In the genomic region with DNA sequence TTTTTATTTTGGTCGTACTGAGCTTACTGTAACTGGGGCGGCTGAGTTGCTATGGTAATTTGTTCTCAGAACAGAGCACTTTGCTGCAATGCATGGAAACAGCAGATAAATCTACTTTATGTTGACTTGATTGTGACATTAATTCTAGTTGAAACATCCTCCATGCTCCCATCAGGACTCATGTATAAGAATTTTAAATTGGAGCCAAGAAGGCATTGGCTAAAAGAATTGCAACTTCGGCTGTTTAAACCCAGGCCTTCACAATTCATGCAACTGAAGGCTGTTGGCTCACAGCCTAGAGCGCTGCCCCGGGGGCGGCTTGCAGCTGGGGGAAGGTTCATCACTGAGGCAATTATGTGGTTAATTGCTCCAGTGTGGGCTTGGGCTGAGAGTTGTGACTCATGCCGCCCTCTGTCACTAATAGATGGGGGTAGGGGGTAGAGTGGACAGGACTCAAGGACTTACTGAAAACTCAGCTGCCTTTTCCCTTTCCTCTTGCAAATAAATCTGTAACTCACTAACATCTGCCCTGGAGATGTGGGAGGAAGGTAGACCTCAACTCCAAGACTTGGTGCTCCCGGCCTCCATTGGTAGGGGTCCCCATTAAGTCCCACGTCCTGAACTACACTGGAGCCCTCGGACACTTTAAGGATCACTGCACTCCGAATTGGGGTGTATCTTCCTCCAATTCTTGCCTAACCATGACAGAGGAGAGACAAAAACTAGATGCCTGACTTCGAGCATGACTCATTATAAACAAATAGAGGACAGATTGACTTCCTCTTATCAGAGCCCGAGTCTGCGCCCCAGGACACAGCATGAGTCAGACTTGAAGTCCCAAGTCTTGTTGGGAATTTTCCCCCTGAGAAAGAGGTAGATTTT, we compare ENCODE assay signal across 1 cellular context.
TF ChIP-seq lines count a peak whose summit lies in the region.

No MANE protein-coding gene starts in this region.

TF ChIP-seq in HepG2, 621 proteins besides CTCF, POLR2A, EP300 and RAD21 (continued from another document and continues in another):
- TF ChIP-seq ZUFSP (CRISPR knock-in tag; IDR thresholded peaks at IDR 0.05; ENCODE audit: borderline replicate concordance) (no peak), IRF1 (CRISPR knock-in tag; IDR thresholded peaks at IDR 0.05; ENCODE audit: low read depth) (no peak), ZNF619 (CRISPR knock-in tag; IDR thresholded peaks at IDR 0.05) (no peak), TBX2 (CRISPR knock-in tag; IDR thresholded peaks at IDR 0.05; ENCODE audit: borderline replicate concordance) (peak; percentile 89), SMC3 (IDR thresholded peaks at IDR 0.05; ENCODE audit: low read length) (no peak), GFI1 (CRISPR knock-in tag; IDR thresholded peaks at IDR 0.05; ENCODE audit: borderline replicate concordance) (peak; percentile 88; the same call in 1 of the 2 replicates), HHEX (CRISPR knock-in tag; IDR thresholded peaks at IDR 0.05) (no peak), IKZF1 (IDR thresholded peaks at IDR 0.05) (no peak), PHB2 (IDR thresholded peaks at IDR 0.05; ENCODE audit: partially characterized antibody) (no peak), ZBTB20 (CRISPR knock-in tag; IDR thresholded peaks at IDR 0.05; ENCODE audit: borderline replicate concordance, low read depth) (no peak), ZFP41 (CRISPR knock-in tag; IDR thresholded peaks at IDR 0.05; ENCODE audit: borderline replicate concordance) (no peak), PHF5A (CRISPR knock-in tag; IDR thresholded peaks at IDR 0.05; ENCODE audit: low read depth, unreplicated experiment) (no peak), ZNF446 (CRISPR knock-in tag; IDR thresholded peaks at IDR 0.05) (no peak), ZKSCAN1 (IDR thresholded peaks at IDR 0.05; ENCODE audit: low read length) (no peak), PRPF4 (IDR thresholded peaks at IDR 0.05; ENCODE audit: low read depth, low read length, poor library complexity, severe bottlenecking) (no peak), HNRNPLL (IDR thresholded peaks at IDR 0.05; ENCODE audit: low read depth, low read length, poor library complexity, severe bottlenecking) (no peak), GATAD2A (CRISPR knock-in tag; IDR thresholded peaks at IDR 0.05) (peak; percentile 77), ZNF564 (CRISPR knock-in tag; IDR thresholded peaks at IDR 0.05) (no peak), ELF1 (CRISPR knock-in tag; IDR thresholded peaks at IDR 0.05) (no peak), NPAS2 (CRISPR knock-in tag; IDR thresholded peaks at IDR 0.05; ENCODE audit: borderline replicate concordance) (no peak), MATR3 (CRISPR knock-in tag; IDR thresholded peaks at IDR 0.05) (no peak), KIAA2018 (CRISPR knock-in tag; IDR thresholded peaks at IDR 0.05; ENCODE audit: borderline replicate concordance) (no peak), ZNF44 (CRISPR knock-in tag; IDR thresholded peaks at IDR 0.05) (no peak; the same call in 1 of the 2 replicates), NCOA2 (CRISPR knock-in tag; IDR thresholded peaks at IDR 0.05) (no peak), POGK (CRISPR knock-in tag; conservative IDR thresholded peaks at IDR 0.05) (no peak), ZBTB8A (CRISPR knock-in tag; IDR thresholded peaks at IDR 0.05; ENCODE audit: borderline replicate concordance, low read depth) (no peak)
- TF ChIP-seq, protein P1, sequence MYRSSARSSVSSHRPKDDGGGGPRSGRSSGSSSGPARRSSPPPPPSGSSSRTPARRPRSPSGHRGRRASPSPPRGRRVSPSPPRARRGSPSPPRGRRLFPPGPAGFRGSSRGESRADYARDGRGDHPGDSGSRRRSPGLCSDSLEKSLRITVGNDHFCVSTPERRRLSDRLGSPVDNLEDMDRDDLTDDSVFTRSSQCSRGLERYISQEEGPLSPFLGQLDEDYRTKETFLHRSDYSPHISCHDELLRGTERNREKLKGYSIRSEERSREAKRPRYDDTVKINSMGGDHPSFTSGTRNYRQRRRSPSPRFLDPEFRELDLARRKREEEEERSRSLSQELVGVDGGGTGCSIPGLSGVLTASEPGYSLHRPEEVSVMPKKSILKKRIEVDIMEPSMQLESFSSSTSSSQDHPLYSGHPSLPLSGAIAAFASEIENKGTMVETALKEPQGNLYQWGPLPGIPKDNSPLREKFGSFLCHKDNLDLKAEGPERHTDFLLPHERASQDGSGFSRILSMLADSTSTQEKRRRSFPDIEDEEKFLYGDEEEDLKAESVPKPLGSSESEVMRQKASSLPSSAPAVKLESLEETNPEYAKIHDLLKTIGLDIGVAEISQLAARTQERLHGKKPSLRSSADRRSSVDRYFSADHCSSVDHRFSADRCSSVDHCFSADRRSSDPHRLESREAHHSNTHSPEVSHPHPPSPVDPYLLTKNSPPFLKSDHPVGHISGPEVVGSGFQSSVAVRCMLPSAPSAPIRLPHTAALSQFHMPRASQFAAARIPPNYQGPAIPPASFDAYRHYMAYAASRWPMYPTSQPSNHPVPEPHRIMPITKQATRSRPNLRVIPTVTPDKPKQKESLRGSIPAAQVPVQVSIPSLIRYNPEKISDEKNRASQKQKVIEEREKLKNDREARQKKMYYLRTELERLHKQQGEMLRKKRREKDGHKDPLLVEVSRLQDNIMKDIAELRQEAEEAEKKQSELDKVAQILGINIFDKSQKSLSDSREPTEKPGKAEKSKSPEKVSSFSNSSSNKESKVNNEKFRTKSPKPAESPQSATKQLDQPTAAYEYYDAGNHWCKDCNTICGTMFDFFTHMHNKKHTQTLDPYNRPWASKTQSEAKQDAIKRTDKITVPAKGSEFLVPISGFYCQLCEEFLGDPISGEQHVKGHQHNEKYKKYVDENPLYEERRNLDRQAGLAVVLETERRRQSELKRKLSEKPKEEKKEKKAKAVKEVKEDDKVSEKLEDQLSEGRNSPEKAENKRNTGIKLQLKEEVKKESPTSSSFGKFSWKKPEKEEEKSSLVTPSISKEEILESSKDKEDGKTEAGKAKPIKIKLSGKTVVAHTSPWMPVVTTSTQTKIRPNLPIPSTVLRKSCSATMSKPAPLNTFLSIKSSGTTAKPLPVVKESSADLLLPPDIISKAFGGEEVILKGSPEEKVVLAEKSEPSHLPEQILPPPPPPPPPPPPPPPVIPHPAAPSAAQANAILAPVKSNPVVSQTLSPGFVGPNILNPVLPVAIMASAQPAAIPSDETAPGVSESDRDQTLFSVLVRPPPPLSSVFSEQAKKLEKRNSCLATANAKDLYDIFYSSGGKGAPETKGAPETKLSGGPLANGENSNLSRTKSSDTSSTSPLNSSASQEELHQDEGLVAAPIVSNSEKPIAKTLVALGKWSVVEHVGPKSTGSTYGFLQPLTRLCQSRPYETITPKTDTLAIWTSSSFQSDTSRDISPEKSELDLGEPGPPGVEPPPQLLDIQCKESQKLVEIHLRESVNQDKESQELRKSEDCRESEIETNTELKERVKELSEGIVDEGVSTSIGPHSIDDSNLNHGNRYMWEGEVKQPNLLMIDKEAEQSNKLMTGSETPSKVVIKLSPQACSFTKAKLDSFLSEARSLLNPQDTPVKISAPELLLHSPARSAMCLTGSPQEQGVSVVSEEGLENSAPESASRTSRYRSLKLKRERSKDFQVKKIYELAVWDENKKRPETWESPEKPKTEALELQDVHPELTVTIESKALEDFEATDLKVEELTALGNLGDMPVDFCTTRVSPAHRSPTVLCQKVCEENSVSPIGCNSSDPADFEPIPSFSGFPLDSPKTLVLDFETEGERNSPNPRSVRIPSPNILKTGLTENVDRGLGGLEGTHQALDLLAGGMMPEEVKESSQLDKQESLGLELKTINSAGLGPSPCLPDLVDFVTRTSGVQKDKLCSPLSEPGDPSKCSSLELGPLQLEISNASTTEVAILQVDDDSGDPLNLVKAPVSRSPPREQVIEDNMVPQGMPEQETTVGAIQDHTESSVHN (CRISPR knock-in tag; IDR thresholded peaks at IDR 0.05) = no peak
- TF ChIP-seq, protein P2, sequence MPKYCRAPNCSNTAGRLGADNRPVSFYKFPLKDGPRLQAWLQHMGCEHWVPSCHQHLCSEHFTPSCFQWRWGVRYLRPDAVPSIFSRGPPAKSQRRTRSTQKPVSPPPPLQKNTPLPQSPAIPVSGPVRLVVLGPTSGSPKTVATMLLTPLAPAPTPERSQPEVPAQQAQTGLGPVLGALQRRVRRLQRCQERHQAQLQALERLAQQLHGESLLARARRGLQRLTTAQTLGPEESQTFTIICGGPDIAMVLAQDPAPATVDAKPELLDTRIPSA (CRISPR knock-in tag; IDR thresholded peaks at IDR 0.05; ENCODE audit: borderline replicate concordance) = no peak
- TF ChIP-seq, protein P3, sequence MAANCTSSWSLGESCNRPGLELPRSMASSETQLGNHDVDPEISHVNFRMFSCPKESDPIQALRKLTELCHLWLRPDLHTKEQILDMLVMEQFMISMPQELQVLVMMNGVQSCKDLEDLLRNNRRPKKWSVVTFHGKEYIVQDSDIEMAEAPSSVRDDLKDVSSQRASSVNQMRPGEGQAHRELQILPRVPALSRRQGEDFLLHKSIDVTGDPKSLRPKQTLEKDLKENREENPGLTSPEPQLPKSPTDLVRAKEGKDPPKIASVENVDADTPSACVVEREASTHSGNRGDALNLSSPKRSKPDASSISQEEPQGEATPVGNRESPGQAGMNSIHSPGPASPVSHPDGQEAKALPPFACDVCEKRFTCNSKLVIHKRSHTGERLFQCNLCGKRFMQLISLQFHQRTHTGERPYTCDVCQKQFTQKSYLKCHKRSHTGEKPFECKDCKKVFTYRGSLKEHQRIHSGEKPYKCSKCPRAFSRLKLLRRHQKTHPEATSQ (CRISPR knock-in tag; IDR thresholded peaks at IDR 0.05; ENCODE audit: borderline replicate concordance) = 0 out of 2 replicates have a peak, but pooled peaks have one; percentile 55
